In genomic region chr12:109273354-109273753, GRCh38 we compare ENCODE assay signal across 23 cellular contexts. TPM values are rescaled to one million over a fixed set of nuclear protein-coding genes. Genes with fewer than 3 reads are reported as not detected.
DNase-seq lines count a peak whose midpoint lies in the region; ATAC-seq and TF ChIP-seq lines count a peak whose summit lies in the region.
"Had no signal": no experiment of that assay in that cellular context is flagged by ENCODE, and none has a peak within 500 bp of the region (broad histone marks: within the 10 kb centered on the region; RNA-seq: fewer than 3 reads in every experiment).

No MANE protein-coding gene starts in this region.

- H3K36me3 Mint-ChIP-seq in naive thymus-derived CD8-positive, alpha-beta T cell, result peaks cover 0 to 11% (median 3%) of the 10 kb centered on the region in 3 donors
- H3K36me3 Mint-ChIP-seq: natural killer cell had no signal

- no peaks in the 10 kb centered on the region for H3K9me3 ChIP-seq in suprapubic skin
- no peaks in the 10 kb centered on the region for H3K9me3 ChIP-seq in mucosa of descending colon
- peaks cover 3% of the 10 kb centered on the region for H3K9me3 ChIP-seq in lower lobe of right lung
- H3K9me3 ChIP-seq: stomach, uterus had no signal

- DNase-seq in COR-L47 (lab: John Stamatoyannopoulos, UW) (peak; percentile 59), NCI-H1417 treated with DMSO at 0.1 percent for 48 hours (lab: John Stamatoyannopoulos, UW) (peak; percentile 67), NCI-H524 treated with DMSO at 0.1 percent for 48 hours (lab: John Stamatoyannopoulos, UW) (peak; percentile 32), iPS-NIHi11 (ENCODE audit: low spot score) (peak; percentile 65), suprapubic skin (ENCODE audit: low spot score in 2 of 2) (no peak), mucosa of descending colon (no peak), lower lobe of right lung (no peak)
- no peak for DNase-seq in naive thymus-derived CD8-positive, alpha-beta T cell
- DNase-seq: activated gamma-delta T cell; amygdala; CD8-positive, alpha-beta T cell; cerebellar nuclear complex; GF-D8; GM23248; natural killer cell; NCI-H1694 treated with DMSO at 0.1 percent for 48 hours; PC-3; stimulated activated CD4-positive, alpha-beta T cell treated with anti-CD3 and anti-CD28 coated beads, Interleukin-12 subunit alpha, Interleukin-12 subunit beta, amount 100 ng/mL, for 4 hours; stomach; uterus had no signal

- no peak overlapping the region for H3K27ac ChIP-seq in suprapubic skin
- no peak overlapping the region for H3K27ac ChIP-seq in lower lobe of right lung
- H3K27ac ChIP-seq: GM23248, SK-N-MC, stomach, uterus had no signal

- H3K36me3 ChIP-seq in suprapubic skin (no peaks in the 10 kb centered on the region), mucosa of descending colon (ENCODE audit: low read depth) (no peaks in the 10 kb centered on the region), lower lobe of right lung (no peaks in the 10 kb centered on the region)
- H3K36me3 ChIP-seq: uterus had no signal

- H3K27ac Mint-ChIP-seq in naive thymus-derived CD8-positive, alpha-beta T cell, result no peak overlapping the region
- H3K27ac Mint-ChIP-seq: CD8-positive, alpha-beta T cell; natural killer cell had no signal

- TF ChIP-seq CTCF in suprapubic skin (IDR thresholded peaks at IDR 0.05) (no peak), mucosa of descending colon (IDR thresholded peaks at IDR 0.05) (no peak), lower lobe of right lung (IDR thresholded peaks at IDR 0.05) (no peak)

- H3K27me3 Mint-ChIP-seq in naive thymus-derived CD8-positive, alpha-beta T cell, result peaks cover 1 to 15% (median 4%) of the 10 kb centered on the region in 5 donors

- no peaks in the 10 kb centered on the region for H3K27me3 ChIP-seq in suprapubic skin
- no peaks in the 10 kb centered on the region for H3K27me3 ChIP-seq in lower lobe of right lung (ENCODE audit: low read depth)
- H3K27me3 ChIP-seq: stomach, uterus had no signal

- H3K9me3 Mint-ChIP-seq in naive thymus-derived CD8-positive, alpha-beta T cell, result peaks cover 0 to 9% (median 3%) of the 10 kb centered on the region in 9 donors
- H3K9me3 Mint-ChIP-seq: CD8-positive, alpha-beta T cell; natural killer cell had no signal

- intact Hi-C loops in mucosa of descending colon (cut with DNase I, micrococcal nuclease) (no loop called here), lower lobe of right lung (cut with DNase I) (no loop called here)

- peaks cover 4% of the 10 kb centered on the region for H3K4me1 ChIP-seq in suprapubic skin
- H3K4me1 ChIP-seq in mucosa of descending colon (ENCODE audit: low read depth), result no peaks in the 10 kb centered on the region
- H3K4me1 ChIP-seq in lower lobe of right lung, result no peaks in the 10 kb centered on the region
- H3K4me1 ChIP-seq: uterus had no signal

- POLR2A ChIA-PET in naive thymus-derived CD8-positive, alpha-beta T cell (lab: Charles Lee), result no interaction called here

- no peak for TF ChIP-seq EP300 in suprapubic skin (IDR thresholded peaks at IDR 0.05)

- H3K4me3 ChIP-seq in suprapubic skin, result no peak overlapping the region
- H3K4me3 ChIP-seq in mucosa of descending colon, result no peak overlapping the region
- H3K4me3 ChIP-seq in lower lobe of right lung, result no peak overlapping the region
- H3K4me3 ChIP-seq: GM23248, lung, SK-N-MC, stomach, uterus had no signal

- no peak overlapping the region for H3K4me3 Mint-ChIP-seq in naive thymus-derived CD8-positive, alpha-beta T cell
- H3K4me3 Mint-ChIP-seq: CD8-positive, alpha-beta T cell; natural killer cell had no signal

- ATAC-seq in mucosa of descending colon (no peak), lower lobe of right lung (no peak)
- no peak for ATAC-seq in naive thymus-derived CD8-positive, alpha-beta T cell
- ATAC-seq: CD8-positive, alpha-beta T cell; natural killer cell; PC-3 had no signal

- H3K4me1 Mint-ChIP-seq in naive thymus-derived CD8-positive, alpha-beta T cell, result peaks cover 0 to 7% (median 0%) of the 10 kb centered on the region in 4 donors
- H3K4me1 Mint-ChIP-seq: natural killer cell had no signal

- 44% methylated on average over 16 of the region's 16 CpGs for WGBS in suprapubic skin

- TF ChIP-seq POLR2A in suprapubic skin (IDR thresholded peaks at IDR 0.05), result no peak

RNA-seq across cellular contexts. Expression of gene FOXN4, which starts 35.7 kb away (rescaled TPM):
- not detected for total RNA-seq in suprapubic skin
- under 1 TPM in 1 of 3 donors, not detected in 2; 0.25 TPM for total RNA-seq in mucosa of descending colon
- not detected for total RNA-seq in naive thymus-derived CD8-positive, alpha-beta T cell
- under 1 TPM in 1 of 3 donors, not detected in 2; 0.29 TPM for polyA plus RNA-seq in naive thymus-derived CD8-positive, alpha-beta T cell
- not detected for total RNA-seq in lower lobe of right lung
- total RNA-seq: CD8-positive, alpha-beta T cell; GM23248; natural killer cell; PC-3; pulmonary artery endothelial cell; stomach; uterus had no signal
- polyA plus RNA-seq: GM23248, stomach had no signal

Comparison
In these comparisons a context has a peak if more than half of its experiments do, and no peak if none do; other contexts are left out.
1. DNase-seq: peak in COR-L47 (single experiment), NCI-H1417 treated with DMSO at 0.1 percent for 48 hours (single experiment), NCI-H524 treated with DMSO at 0.1 percent for 48 hours (single experiment) and iPS-NIHi11 (single experiment); none in suprapubic skin (0 of 2), mucosa of descending colon (0 of 3), naive thymus-derived CD8-positive, alpha-beta T cell (0 of 10) and lower lobe of right lung (single experiment).